In genomic region chr12:46857486-46857885, GRCh38 we compare ENCODE assay signal across 11 cellular contexts.
"Had no signal": no experiment of that assay in that cellular context is flagged by ENCODE, and none has a peak within 500 bp of the region (broad histone marks: within the 10 kb centered on the region; RNA-seq: fewer than 3 reads in every experiment).

No MANE protein-coding gene starts in this region.

- H3K4me1 ChIP-seq: HAP-1 had no signal

- FAIRE-seq: H1, H54 had no signal

- H3K36me3 ChIP-seq: HAP-1 had no signal

- H3K4me1 Mint-ChIP-seq: GM23338, H9 had no signal

- ATAC-seq: GM23338, HCT116 had no signal

- DNase-seq: GM23248, GOT3, H7, H9, HCEC 1CT, HFFc6 had no signal

- H3K4me3 ChIP-seq: GM23248, GM23338, HAP-1 had no signal

- H3K27ac Mint-ChIP-seq: GM23338, H9, HFFc6 had no signal

- H3K4me3 Mint-ChIP-seq: GM23338, H9, HFFc6 had no signal

- H3K27ac ChIP-seq: GM23248 had no signal
